ENCODE assay signal across 22 cellular contexts in the genomic region with DNA sequence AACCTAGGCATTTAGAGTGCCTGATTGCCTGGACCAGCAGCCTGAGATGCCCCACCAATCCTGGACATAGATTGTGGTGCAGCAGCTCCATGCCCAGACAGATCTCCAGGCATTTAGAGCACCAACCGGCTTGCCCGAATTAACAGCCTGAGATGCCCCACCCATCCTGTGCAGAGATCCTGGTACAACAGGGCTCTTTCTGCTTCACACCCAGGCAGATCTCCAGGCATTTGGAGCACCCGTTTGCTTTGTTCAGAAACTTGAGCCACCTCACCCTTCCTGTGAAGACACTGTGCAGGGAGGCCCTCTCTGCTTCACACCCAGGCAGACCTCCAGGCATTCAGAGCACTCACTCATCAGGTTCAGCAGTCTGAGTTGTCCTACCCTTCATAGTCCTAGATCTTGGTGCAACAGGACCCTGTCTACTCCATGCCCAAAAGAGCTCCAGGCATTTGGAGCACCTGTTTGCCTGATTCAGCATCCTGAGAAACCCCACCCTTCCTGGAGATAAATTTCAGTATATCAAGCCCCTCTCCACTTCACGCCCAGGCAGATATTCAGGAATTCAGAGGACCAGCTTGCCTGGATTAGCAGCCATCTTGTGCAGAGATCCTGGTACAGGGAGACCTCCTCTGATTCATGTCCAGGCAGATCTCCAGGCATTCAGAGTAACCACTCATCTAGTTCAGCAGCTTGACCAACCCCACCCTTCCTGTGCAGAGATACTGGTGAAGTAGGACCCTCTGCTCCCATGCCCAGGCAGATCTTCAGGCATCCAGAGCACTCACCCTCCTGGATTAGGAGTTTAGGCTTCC.
"Had no signal": no experiment of that assay in that cellular context is flagged by ENCODE, and none has a peak within 500 bp of the region (broad histone marks: within the 10 kb centered on the region; RNA-seq: fewer than 3 reads in every experiment).

No MANE protein-coding gene starts in this region.

- H3K27me3 Mint-ChIP-seq: activated CD4-positive, alpha-beta memory T cell treated with anti-CD3 and anti-CD28 coated beads for 36 hours; activated naive CD8-positive, alpha-beta T cell treated with anti-CD3 and anti-CD28 coated beads, Interleukin-2, amount 50 U/mL, for 24 hours; stimulated activated naive B cell treated with anti-CD40 and anti-IgM and Interleukin-4, amounts not matched to agents 10 μg/mL and 1 μg/mL and 100 μg/mL, for 72 hours had no signal

- H3K4me1 Mint-ChIP-seq: activated naive CD8-positive, alpha-beta T cell treated with anti-CD3 and anti-CD28 coated beads, Interleukin-2, amount 50 U/mL, for 24 hours; naive thymus-derived CD4-positive, alpha-beta T cell; neural crest cell; stimulated activated naive B cell treated with anti-CD40 and anti-IgM and Interleukin-4, amounts not matched to agents 10 μg/mL and 1 μg/mL and 100 μg/mL, for 72 hours had no signal

- H3K36me3 Mint-ChIP-seq: activated CD4-positive, alpha-beta memory T cell treated with anti-CD3 and anti-CD28 coated beads for 36 hours; stimulated activated naive B cell treated with anti-CD40 and anti-IgM and Interleukin-4, amounts not matched to agents 10 μg/mL and 1 μg/mL and 100 μg/mL, for 72 hours had no signal

- DNase-seq: activated CD4-positive, alpha-beta memory T cell treated with anti-CD3 and anti-CD28 coated beads for 36 hours; activated CD4-positive, alpha-beta T cell treated with anti-CD3 and anti-CD28 coated beads for 48 hours; activated gamma-delta T cell; activated naive CD4-positive, alpha-beta T cell treated with anti-CD3 and anti-CD28 coated beads, Interleukin-2, amount 50 U/mL, for 16 hours; activated naive CD8-positive, alpha-beta T cell treated with anti-CD3 and anti-CD28 coated beads, Interleukin-2, amount 50 U/mL, for 24 hours; activated T-cell treated with anti-CD3 and anti-CD28 coated beads for 4 hours; body of pancreas; caudate nucleus; effector memory CD4-positive, alpha-beta T cell; esophagus squamous epithelium; heart right ventricle; kidney; lower lobe of right lung; naive thymus-derived CD4-positive, alpha-beta T cell; small intestine; stimulated activated CD4-positive, alpha-beta T cell treated with anti-CD3 and anti-CD28 coated beads, Interleukin-15, amount 100 ng/mL, for 24 hours; stimulated activated naive B cell treated with anti-CD40 and anti-IgM and Interleukin-4, amounts not matched to agents 10 μg/mL and 1 μg/mL and 100 μg/mL, for 72 hours; testis; trophoblast cell; uterus had no signal

- H3K36me3 ChIP-seq: esophagus squamous epithelium, heart right ventricle, lower lobe of right lung, uterus had no signal

- H3K4me3 Mint-ChIP-seq: activated CD4-positive, alpha-beta memory T cell treated with anti-CD3 and anti-CD28 coated beads for 36 hours; activated naive CD8-positive, alpha-beta T cell treated with anti-CD3 and anti-CD28 coated beads, Interleukin-2, amount 50 U/mL, for 24 hours; naive thymus-derived CD4-positive, alpha-beta T cell; neural crest cell; stimulated activated naive B cell treated with anti-CD40 and anti-IgM and Interleukin-4, amounts not matched to agents 10 μg/mL and 1 μg/mL and 100 μg/mL, for 72 hours had no signal

- H3K27me3 ChIP-seq: body of pancreas, esophagus squamous epithelium, heart right ventricle, testis, uterus had no signal

- FAIRE-seq: colon, kidney, small intestine had no signal

- H3K27ac Mint-ChIP-seq: activated CD4-positive, alpha-beta memory T cell treated with anti-CD3 and anti-CD28 coated beads for 36 hours; activated naive CD8-positive, alpha-beta T cell treated with anti-CD3 and anti-CD28 coated beads, Interleukin-2, amount 50 U/mL, for 24 hours; naive thymus-derived CD4-positive, alpha-beta T cell; stimulated activated naive B cell treated with anti-CD40 and anti-IgM and Interleukin-4, amounts not matched to agents 10 μg/mL and 1 μg/mL and 100 μg/mL, for 72 hours had no signal

- H3K4me3 ChIP-seq: body of pancreas, esophagus squamous epithelium, heart right ventricle, lower lobe of right lung, testis, uterus had no signal
